In the genomic region with DNA sequence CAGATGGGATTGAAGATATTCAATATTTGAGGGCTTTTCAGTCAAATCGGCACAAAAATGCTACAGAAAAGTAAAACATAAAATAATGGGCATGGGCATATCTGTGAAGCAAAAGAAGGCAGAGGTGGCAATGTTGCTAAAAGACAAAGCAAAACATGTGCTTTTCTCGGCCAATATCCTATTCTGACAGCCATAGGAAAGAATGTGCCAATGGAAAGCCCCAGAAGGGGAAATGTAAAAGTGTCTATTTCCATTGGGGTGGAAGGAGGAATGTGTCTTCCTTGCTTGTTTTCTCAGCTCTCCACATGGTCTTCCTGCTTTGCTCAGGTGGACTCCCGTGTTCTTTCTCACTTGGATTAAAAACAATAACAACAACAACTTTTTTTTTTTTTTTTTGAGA, we compare ENCODE assay signal across 14 cellular contexts. TPM values are rescaled to one million over a fixed set of nuclear protein-coding genes. Genes with fewer than 3 reads are reported as not detected.
A peak's percentile ranks its signal among the peaks of the same experiment; 100 is the strongest.
DNase-seq lines count a peak whose midpoint lies in the region; ATAC-seq and TF ChIP-seq lines count a peak whose summit lies in the region.
"Had no signal": no experiment of that assay in that cellular context is flagged by ENCODE, and none has a peak within 500 bp of the region (broad histone marks: within the 10 kb centered on the region; RNA-seq: fewer than 3 reads in every experiment).

No MANE protein-coding gene starts in this region.

- H2BK5ac ChIP-seq in IMR-90 (ENCODE audit: low read depth, low read length, poor library complexity, severe bottlenecking): no peak overlapping the region

- no peak overlapping the region for H4K5ac ChIP-seq in IMR-90 (ENCODE audit: low read depth, low read length)

- POLR2A ChIA-PET in IMR-90 (lab: Charles Lee; ENCODE audit: unreplicated experiment): no interaction called here

- no peaks in the 10 kb centered on the region for H3K9me3 ChIP-seq in IMR-90 (ENCODE audit: control insufficient read depth, insufficient read depth, low read length)
- H3K9me3 ChIP-seq: BLaER1 had no signal

- no peak overlapping the region for H3K4me3 ChIP-seq in IMR-90 (ENCODE audit: insufficient read depth, low read depth, low read length)
- H3K4me3 ChIP-seq: BLaER1 had no signal

- no peak overlapping the region for H2BK15ac ChIP-seq in IMR-90 (ENCODE audit: low read depth, low read length)

- no peak overlapping the region for H4K8ac ChIP-seq in IMR-90 (ENCODE audit: low read depth in 2 of 2, low read length in 2 of 2)

- dilution Hi-C loops in IMR-90 (cut with HindIII; ENCODE audit: low sequenced_read_pairs, unreplicated experiment): no loop called here

- no peak overlapping the region for H3K18ac ChIP-seq in IMR-90 (ENCODE audit: low read depth, low read length)

- H3K56ac ChIP-seq in IMR-90 (ENCODE audit: extremely low read depth, insufficient read depth, low read length): no peak overlapping the region

- no peak for TF ChIP-seq RAD21 in IMR-90 (IDR thresholded peaks at IDR 0.05; ENCODE audit: low read length)

- no peak overlapping the region for H3K14ac ChIP-seq in IMR-90 (replicated peaks; ENCODE audit: low read depth, low read length)

- no peak overlapping the region for H2AFZ ChIP-seq in IMR-90 (replicated peaks; ENCODE audit: low read length, poor library complexity)

- no CpG with 5 or more reads among the region's 3 CpGs for WGBS in IMR-90 (ENCODE audit: extremely low coverage in 2 of 2, insufficient read length in 1 of 2), 2 experiments

- H3K23ac ChIP-seq in IMR-90 (ENCODE audit: low read depth, low read length): no peak overlapping the region

- H4K20me1 ChIP-seq in IMR-90 (ENCODE audit: insufficient read depth, low read length): no peaks in the 10 kb centered on the region
- H4K20me1 ChIP-seq: BLaER1 had no signal

- CTCF ChIA-PET in IMR-90 (lab: Yijun Ruan, JAX): no interaction called here

- no peak overlapping the region for H2BK20ac ChIP-seq in IMR-90 (ENCODE audit: low read depth, low read length)

- H3K4me1 ChIP-seq in IMR-90 (ENCODE audit: control insufficient read depth, insufficient read depth, low read length): no peaks in the 10 kb centered on the region

- peaks cover 32% of the 10 kb centered on the region for H3K27me3 ChIP-seq in IMR-90 (ENCODE audit: control insufficient read depth, insufficient read depth, low read length)
- H3K27me3 ChIP-seq: BLaER1 had no signal

- no peaks in the 10 kb centered on the region for H3K36me3 ChIP-seq in IMR-90 (ENCODE audit: control insufficient read depth, insufficient read depth, low read length)
- H3K36me3 ChIP-seq: BLaER1 had no signal

- TF ChIP-seq CTCF in C4-2B (conservative IDR thresholded peaks at IDR 0.05): no peak
- no peak for TF ChIP-seq CTCF in IMR-90 (conservative IDR thresholded peaks at IDR 0.05; ENCODE audit: low read depth, low read length)

- intact Hi-C loops in IMR-90 (cut with micrococcal nuclease) (no loop called here), head of caudate nucleus (cut with DNase I) (no loop called here)

- in situ Hi-C loops in IMR-90 (cut with MboI; ENCODE audit: low sequenced_read_pairs): no loop called here

- H3K9me1 ChIP-seq in IMR-90 (ENCODE audit: insufficient read depth, low read length): no peaks in the 10 kb centered on the region

- H3K4me2 ChIP-seq in IMR-90 (ENCODE audit: low read depth, low read length): no peak overlapping the region
- H3K4me2 ChIP-seq: BLaER1 had no signal

- H3K79me1 ChIP-seq in IMR-90 (ENCODE audit: low read depth in 1 of 2, low read length in 2 of 2): no peaks in the 10 kb centered on the region

- H3K4ac ChIP-seq in IMR-90 (ENCODE audit: low read depth, low read length): no peak overlapping the region

- H2AK5ac ChIP-seq in IMR-90 (ENCODE audit: low read depth, low read length): no peak overlapping the region

- peak overlapping the region; percentile 19; the same call in 1 of the 2 replicates for H3K27ac ChIP-seq in C4-2B
- no peak overlapping the region for H3K27ac ChIP-seq in IMR-90 (ENCODE audit: insufficient read depth, low read length)
- H3K27ac ChIP-seq: BLaER1 had no signal

- no peak overlapping the region for H2BK120ac ChIP-seq in IMR-90 (ENCODE audit: low read depth, low read length)

- ATAC-seq in IMR-90 (ENCODE audit: low read depth) (no peak), HG03520 (IDR thresholded peaks at IDR 0.05; ENCODE audit: unreplicated experiment) (no peak), GM18868 (IDR thresholded peaks at IDR 0.05; ENCODE audit: unreplicated experiment) (no peak)
- ATAC-seq: CD8-positive, alpha-beta T cell had no signal

- DNase-seq in IMR-90 (peak; percentile 15), astrocyte of the hippocampus (ENCODE audit: low read depth, low spot score) (peak; percentile 41), fibroblast of peridontal ligament (ENCODE audit: extremely low read depth) (peak; percentile 9), KG1 (lab: John Stamatoyannopoulos, UW) (no peak), head of caudate nucleus (no peak)
- DNase-seq: Calu3; CD8-positive, alpha-beta T cell; DMS79 treated with DMSO at 0.1 percent for 48 hours; EL; H9 had no signal

- BruUV-seq in IMR-90 (replicated peaks; lab: Mats Ljungman, UMichigan): no TSS peak

- H2AK9ac ChIP-seq in IMR-90 (replicated peaks; ENCODE audit: low read depth, low read length, poor library complexity): no peak overlapping the region

- no peak overlapping the region for H3K9ac ChIP-seq in IMR-90 (ENCODE audit: low read depth, low read length)
- H3K9ac ChIP-seq: BLaER1 had no signal

- H4K91ac ChIP-seq in IMR-90 (ENCODE audit: insufficient read depth, low read depth, low read length): no peak overlapping the region

- TF ChIP-seq POLR2A in IMR-90 (IDR thresholded peaks at IDR 0.05; ENCODE audit: low read depth, low read length): no peak

TF ChIP-seq in IMR-90, 13 proteins besides CTCF, POLR2A, EP300 and RAD21:
- TF ChIP-seq, protein P1, sequence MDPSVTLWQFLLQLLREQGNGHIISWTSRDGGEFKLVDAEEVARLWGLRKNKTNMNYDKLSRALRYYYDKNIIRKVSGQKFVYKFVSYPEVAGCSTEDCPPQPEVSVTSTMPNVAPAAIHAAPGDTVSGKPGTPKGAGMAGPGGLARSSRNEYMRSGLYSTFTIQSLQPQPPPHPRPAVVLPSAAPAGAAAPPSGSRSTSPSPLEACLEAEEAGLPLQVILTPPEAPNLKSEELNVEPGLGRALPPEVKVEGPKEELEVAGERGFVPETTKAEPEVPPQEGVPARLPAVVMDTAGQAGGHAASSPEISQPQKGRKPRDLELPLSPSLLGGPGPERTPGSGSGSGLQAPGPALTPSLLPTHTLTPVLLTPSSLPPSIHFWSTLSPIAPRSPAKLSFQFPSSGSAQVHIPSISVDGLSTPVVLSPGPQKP (IDR thresholded peaks at IDR 0.05; ENCODE audit: borderline replicate concordance, low read depth, low read length): no peak
- TF ChIP-seq FOS (IDR thresholded peaks at IDR 0.05; ENCODE audit: low read depth, low read length): no peak
- TF ChIP-seq CHD1 (IDR thresholded peaks at IDR 0.05; ENCODE audit: low read depth, low read length): no peak
- no peak for TF ChIP-seq MAFK (IDR thresholded peaks at IDR 0.05; ENCODE audit: low read depth, low read length)
- TF ChIP-seq NFE2L2 (IDR thresholded peaks at IDR 0.05; ENCODE audit: low read depth, low read length): no peak
- TF ChIP-seq BHLHE40 (IDR thresholded peaks at IDR 0.05; ENCODE audit: low read depth, low read length): no peak
- no peak for TF ChIP-seq MXI1 (IDR thresholded peaks at IDR 0.05; ENCODE audit: borderline replicate concordance, low read depth, low read length)

RNA-seq across cellular contexts. Expression of a gene that starts 13.7 kb away (rescaled TPM):
- 2.8 and 3.2 TPM in 2 replicates for total RNA-seq in IMR-90 (2012; rRNA removed)
- polyA plus RNA-seq in IMR-90 (2012; rRNA removed): 1.7 and 2.1 TPM in 2 replicates
- polyA plus RNA-seq in IMR-90 (2012; cell fraction: cytosol; rRNA removed): 0.60 and 0.80 TPM in 2 replicates
- 4.5 and 5.2 TPM in 2 replicates for polyA plus RNA-seq in IMR-90 (2012; cell fraction: nucleus; rRNA removed; ENCODE audit: low replicate concordance)

RNA-seq across cellular contexts. Expression of a gene that starts 18.2 kb away (rescaled TPM):
- total RNA-seq in IMR-90 (2012; rRNA removed): 5.9 and 6.9 TPM in 2 replicates
- polyA plus RNA-seq in IMR-90 (2012; rRNA removed): 6.0 and 8.3 TPM in 2 replicates
- polyA plus RNA-seq in IMR-90 (2012; cell fraction: cytosol; rRNA removed): 2.4 and 4.0 TPM in 2 replicates
- polyA plus RNA-seq in IMR-90 (2012; cell fraction: nucleus; rRNA removed; ENCODE audit: low replicate concordance): 6.0 and 8.0 TPM in 2 replicates

Comparison
In these comparisons a context has a peak if more than half of its experiments do, and no peak if none do; other contexts are left out.
1. DNase-seq: peak in IMR-90 (single experiment), astrocyte of the hippocampus (single experiment) and fibroblast of peridontal ligament (single experiment); none in KG1 (single experiment) and head of caudate nucleus (0 of 42).